In genomic region chr9:76557674-76558073, GRCh38 we compare ENCODE assay signal across 24 cellular contexts.
DNase-seq lines count a peak whose midpoint lies in the region; ATAC-seq, FAIRE-seq and TF ChIP-seq lines count a peak whose summit lies in the region.
"Had no signal": no experiment of that assay in that cellular context is flagged by ENCODE, and none has a peak within 500 bp of the region (broad histone marks: within the 10 kb centered on the region; RNA-seq: fewer than 3 reads in every experiment).

No MANE protein-coding gene starts in this region.

- 98 to 100% methylated on average over 1 of the region's 1 CpG for WGBS in pancreas, 2 donors

- no peaks in the 10 kb centered on the region for H3K4me1 ChIP-seq in foreskin keratinocyte
- peaks cover 0 to 10% (median 0%) of the 10 kb centered on the region in 3 donors for H3K4me1 ChIP-seq in pancreas
- H3K4me1 ChIP-seq: psoas muscle had no signal

- DNase-seq in Daoy (ENCODE audit: low read depth) (peak; percentile 31), HFFc6 (peak; percentile 66), T1000 (lab: John Stamatoyannopoulos, UW) (peak; percentile 44), foreskin keratinocyte (peak in 1 of 2 donors; percentile 61), NCI-H1436 treated with DMSO at 0.1 percent for 48 hours (lab: John Stamatoyannopoulos, UW) (no peak), pancreas (no peak)
- DNase-seq in stimulated activated naive CD8-positive, alpha-beta T cell treated with anti-CD3 and anti-CD28 coated beads, Interleukin-15, Interleukin-2, amounts not matched to agents 100 U/mL and 50 U/mL, for 24 hours: no peak
- no peak for DNase-seq in stimulated activated CD8-positive, alpha-beta memory T cell treated with anti-CD3 and anti-CD28 coated beads, Interleukin-4, amount 100 ng/mL, for 48 hours
- DNase-seq: ACHN; activated CD4-positive, alpha-beta T cell treated with anti-CD3 and anti-CD28 coated beads for 48 hours; activated naive CD4-positive, alpha-beta T cell treated with Interleukin-2 at 50 U/mL for 16 hours; activated T-cell treated with anti-CD3 and anti-CD28 coated beads, Interleukin-2, amount 50 U/mL, for 24 hours; amniotic stem cell; cortex of kidney; DND-41; endodermal cell; NCI-H510A; psoas muscle; RPMI8226; substantia nigra; T-helper 2 cell had no signal

- no peaks in the 10 kb centered on the region for H3K9me3 Mint-ChIP-seq in HFFc6
- H3K9me3 Mint-ChIP-seq: activated T-cell treated with anti-CD3 and anti-CD28 coated beads, Interleukin-2, amount 50 U/mL, for 24 hours had no signal

- peak overlapping the region; percentile 55 for H3K27ac Mint-ChIP-seq in HFFc6
- H3K27ac Mint-ChIP-seq: activated T-cell treated with anti-CD3 and anti-CD28 coated beads, Interleukin-2, amount 50 U/mL, for 24 hours; endodermal cell; memory B cell had no signal

- intact Hi-C loops in pancreas (cut with DNase I): no loop called here

- TF ChIP-seq CTCF in HFFc6 (IDR thresholded peaks at IDR 0.05) (no peak), foreskin keratinocyte (conservative IDR thresholded peaks at IDR 0.05) (no peak), pancreas (IDR thresholded peaks at IDR 0.05) (no peak)

- no peak overlapping the region for H3K4me3 ChIP-seq in pancreas
- H3K4me3 ChIP-seq: psoas muscle, SK-N-MC had no signal

- ATAC-seq in foreskin keratinocyte: peak; percentile 44
- ATAC-seq in pancreas: no peak
- ATAC-seq in stimulated activated naive CD8-positive, alpha-beta T cell treated with anti-CD3 and anti-CD28 coated beads, Interleukin-15, Interleukin-2, amounts not matched to agents 100 U/mL and 50 U/mL, for 24 hours: no peak
- ATAC-seq: psoas muscle had no signal

- H3K36me3 ChIP-seq in pancreas: no peaks in the 10 kb centered on the region

- H3K4me3 Mint-ChIP-seq in HFFc6: 0 out of 2 replicates have a peak overlapping the region, but pooled peaks have one; percentile 0
- H3K4me3 Mint-ChIP-seq: activated T-cell treated with anti-CD3 and anti-CD28 coated beads, Interleukin-2, amount 50 U/mL, for 24 hours; endodermal cell; memory B cell had no signal

- no peaks in the 10 kb centered on the region for H3K9me3 ChIP-seq in pancreas
- H3K9me3 ChIP-seq: psoas muscle had no signal

- H3K27me3 ChIP-seq in foreskin keratinocyte (no peaks in the 10 kb centered on the region), pancreas (no peaks in the 10 kb centered on the region)

- H3K4me1 Mint-ChIP-seq in HFFc6 (ENCODE audit: low read depth): peaks cover 72% of the 10 kb centered on the region

- no peak for FAIRE-seq in pancreas (lab: Jason Lieb, UNC)

- H3K36me3 Mint-ChIP-seq in HFFc6 (ENCODE audit: low read depth): no peaks in the 10 kb centered on the region

- H3K27me3 Mint-ChIP-seq in HFFc6 (ENCODE audit: insufficient read depth): no peaks in the 10 kb centered on the region

- no peak overlapping the region for H3K27ac ChIP-seq in foreskin keratinocyte
- no peak overlapping the region for H3K27ac ChIP-seq in pancreas
- H3K27ac ChIP-seq: C4-2B, psoas muscle, SK-N-MC had no signal

Comparison
In these comparisons a context has a peak if more than half of its experiments do, and no peak if none do; other contexts are left out.
1. DNase-seq: peak in Daoy (single experiment), HFFc6 (single experiment) and T1000 (single experiment); none in NCI-H1436 treated with DMSO at 0.1 percent for 48 hours (single experiment), pancreas (0 of 6), stimulated activated naive CD8-positive, alpha-beta T cell treated with anti-CD3 and anti-CD28 coated beads, Interleukin-15, Interleukin-2, amounts not matched to agents 100 U/mL and 50 U/mL, for 24 hours (single experiment) and stimulated activated CD8-positive, alpha-beta memory T cell treated with anti-CD3 and anti-CD28 coated beads, Interleukin-4, amount 100 ng/mL, for 48 hours (single experiment).